Comparison of ENCODE assay signal across 20 cellular contexts in genomic region chr2:74048147-74048546, GRCh38.
"Had no signal": no experiment of that assay in that cellular context is flagged by ENCODE, and none has a peak within 500 bp of the region (broad histone marks: within the 10 kb centered on the region; RNA-seq: fewer than 3 reads in every experiment).

No MANE protein-coding gene starts in this region.

- FAIRE-seq: colon, frontal cortex had no signal

- H3K4me3 ChIP-seq: dorsolateral prefrontal cortex, lower lobe of right lung, transverse colon had no signal

- H3K27me3 Mint-ChIP-seq: activated CD4-positive, alpha-beta memory T cell treated with anti-CD3 and anti-CD28 coated beads for 36 hours; natural killer cell treated with Interleukin-12 subunit alpha and Interleukin-12 subunit beta and Interleukin-15 and Interleukin-18, amount 100 ng/mL, for 72 hours had no signal

- H3K4me1 ChIP-seq: lower lobe of right lung, parathyroid adenoma, transverse colon had no signal

- H3K9me3 ChIP-seq: lower lobe of right lung, neutrophil, transverse colon had no signal

- H3K36me3 ChIP-seq: transverse colon had no signal

- H3K4me3 Mint-ChIP-seq: activated CD4-positive, alpha-beta memory T cell treated with anti-CD3 and anti-CD28 coated beads for 36 hours; activated T-cell treated with anti-CD3 and anti-CD28 coated beads, Interleukin-2, amount 50 U/mL, for 4 hours; natural killer cell treated with Interleukin-12 subunit alpha and Interleukin-12 subunit beta and Interleukin-15 and Interleukin-18, amount 100 ng/mL, for 72 hours had no signal

- ATAC-seq: activated naive CD4-positive, alpha-beta T cell treated with anti-CD3 and anti-CD28 coated beads, Interleukin-2, amount 50 U/mL, for 72 hours; activated T-cell treated with anti-CD3 and anti-CD28 coated beads, Interleukin-2, amount 50 U/mL, for 4 hours; left colon; natural killer cell treated with Interleukin-12 subunit alpha and Interleukin-12 subunit beta and Interleukin-15 and Interleukin-18, amount 100 ng/mL, for 72 hours; sciatic nerve had no signal

- H3K27me3 ChIP-seq: dorsolateral prefrontal cortex, neutrophil, transverse colon had no signal

- H3K27ac ChIP-seq: epithelial cell of prostate, lower lobe of right lung, neutrophil, parathyroid adenoma, transverse colon, WERI-Rb-1 had no signal

- H3K36me3 Mint-ChIP-seq: natural killer cell treated with Interleukin-12 subunit alpha and Interleukin-12 subunit beta and Interleukin-15 and Interleukin-18, amount 100 ng/mL, for 72 hours had no signal

- H3K9me3 Mint-ChIP-seq: activated CD4-positive, alpha-beta memory T cell treated with anti-CD3 and anti-CD28 coated beads for 36 hours; activated naive CD4-positive, alpha-beta T cell treated with anti-CD3 and anti-CD28 coated beads, Interleukin-2, amount 50 U/mL, for 72 hours; activated T-cell treated with anti-CD3 and anti-CD28 coated beads, Interleukin-2, amount 50 U/mL, for 4 hours; natural killer cell treated with Interleukin-12 subunit alpha and Interleukin-12 subunit beta and Interleukin-15 and Interleukin-18, amount 100 ng/mL, for 72 hours had no signal

- DNase-seq: activated CD4-positive, alpha-beta memory T cell treated with anti-CD3 and anti-CD28 coated beads for 36 hours; activated effector memory CD4-positive, alpha-beta T cell treated with anti-CD3 and anti-CD28 coated beads, Interleukin-2, amount 50 U/mL, for 16 hours; activated T-cell treated with anti-CD3 and anti-CD28 coated beads, Interleukin-2, amount 50 U/mL, for 4 hours; dorsolateral prefrontal cortex; hypothalamus; islet precursor cell; left colon; lower lobe of right lung; stimulated activated naive CD4-positive, alpha-beta T cell treated with Interleukin-2 at 50 U/mL for 16 hours; SW 1271; transverse colon; WERI-Rb-1 had no signal
